Comparison of ENCODE assay signal across 1 cellular context in the genomic region with DNA sequence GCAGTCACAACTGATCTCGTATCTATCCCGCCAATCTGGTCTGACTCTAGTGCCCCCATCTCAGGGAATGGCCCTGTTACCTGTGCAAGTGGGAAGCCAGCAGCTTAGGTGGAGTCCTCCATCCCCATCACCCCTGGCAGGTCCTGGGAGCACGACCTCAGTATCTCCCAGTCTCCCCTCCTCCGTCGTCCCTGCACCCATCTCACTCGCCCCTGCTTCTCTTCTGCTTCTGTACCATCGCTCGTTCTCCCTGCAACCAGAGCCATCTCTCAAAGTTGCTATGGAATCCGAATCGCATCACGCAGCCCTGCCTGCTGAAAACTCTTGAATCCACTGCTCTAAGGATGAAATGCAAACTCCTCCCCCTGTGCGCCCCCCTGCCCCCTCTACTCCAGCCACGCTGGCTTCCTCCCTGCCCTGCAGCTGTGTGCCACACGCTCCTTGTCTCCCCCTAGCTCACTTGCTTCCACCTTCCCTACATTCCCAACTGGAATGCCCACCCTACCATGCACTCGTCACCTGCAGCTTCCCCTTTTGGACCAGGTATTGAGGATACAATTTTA.
TF ChIP-seq lines count a peak whose summit lies in the region.

No MANE protein-coding gene starts in this region.

TF ChIP-seq in HepG2, 621 proteins besides CTCF, POLR2A, EP300 and RAD21 (continued from another document):
- peak; percentile 96 for TF ChIP-seq RBM22 (optimal IDR thresholded peaks at IDR 0.05; ENCODE audit: low read length)
- TF ChIP-seq ZNF430 (CRISPR knock-in tag; IDR thresholded peaks at IDR 0.05) = 0 out of 2 replicates have a peak, but pooled peaks have one; percentile 38
- TF ChIP-seq, protein P1, sequence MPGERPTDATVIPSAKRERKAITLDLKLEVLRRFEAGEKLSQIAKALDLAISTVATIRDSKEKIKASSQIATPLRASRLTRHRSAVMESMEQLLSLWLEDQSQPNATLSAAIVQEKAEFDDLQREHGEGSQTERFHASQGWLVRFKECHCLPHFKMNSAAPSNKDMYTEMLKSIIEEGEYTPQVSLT (CRISPR knock-in tag; IDR thresholded peaks at IDR 0.05; ENCODE audit: borderline replicate concordance, low read depth) = no peak
- no peak for TF ChIP-seq ZNF383 (CRISPR knock-in tag; IDR thresholded peaks at IDR 0.05; ENCODE audit: borderline replicate concordance)
- no peak for TF ChIP-seq MXD4 (CRISPR knock-in tag; IDR thresholded peaks at IDR 0.05)
- TF ChIP-seq ZSCAN25 (CRISPR knock-in tag; IDR thresholded peaks at IDR 0.05) = peak; percentile 85
- TF ChIP-seq AGO2 (optimal IDR thresholded peaks at IDR 0.05; ENCODE audit: low read depth, low read length) = peak; percentile 74
- no peak for TF ChIP-seq NFATC3 (CRISPR knock-in tag; IDR thresholded peaks at IDR 0.05)
- TF ChIP-seq, protein P2, sequence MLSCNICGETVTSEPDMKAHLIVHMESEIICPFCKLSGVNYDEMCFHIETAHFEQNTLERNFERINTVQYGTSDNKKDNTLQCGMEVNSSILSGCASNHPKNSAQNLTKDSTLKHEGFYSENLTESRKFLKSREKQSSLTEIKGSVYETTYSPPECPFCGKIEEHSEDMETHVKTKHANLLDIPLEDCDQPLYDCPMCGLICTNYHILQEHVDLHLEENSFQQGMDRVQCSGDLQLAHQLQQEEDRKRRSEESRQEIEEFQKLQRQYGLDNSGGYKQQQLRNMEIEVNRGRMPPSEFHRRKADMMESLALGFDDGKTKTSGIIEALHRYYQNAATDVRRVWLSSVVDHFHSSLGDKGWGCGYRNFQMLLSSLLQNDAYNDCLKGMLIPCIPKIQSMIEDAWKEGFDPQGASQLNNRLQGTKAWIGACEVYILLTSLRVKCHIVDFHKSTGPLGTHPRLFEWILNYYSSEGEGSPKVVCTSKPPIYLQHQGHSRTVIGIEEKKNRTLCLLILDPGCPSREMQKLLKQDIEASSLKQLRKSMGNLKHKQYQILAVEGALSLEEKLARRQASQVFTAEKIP (CRISPR knock-in tag; IDR thresholded peaks at IDR 0.05; ENCODE audit: borderline replicate concordance) = no peak
- TF ChIP-seq, protein P3, sequence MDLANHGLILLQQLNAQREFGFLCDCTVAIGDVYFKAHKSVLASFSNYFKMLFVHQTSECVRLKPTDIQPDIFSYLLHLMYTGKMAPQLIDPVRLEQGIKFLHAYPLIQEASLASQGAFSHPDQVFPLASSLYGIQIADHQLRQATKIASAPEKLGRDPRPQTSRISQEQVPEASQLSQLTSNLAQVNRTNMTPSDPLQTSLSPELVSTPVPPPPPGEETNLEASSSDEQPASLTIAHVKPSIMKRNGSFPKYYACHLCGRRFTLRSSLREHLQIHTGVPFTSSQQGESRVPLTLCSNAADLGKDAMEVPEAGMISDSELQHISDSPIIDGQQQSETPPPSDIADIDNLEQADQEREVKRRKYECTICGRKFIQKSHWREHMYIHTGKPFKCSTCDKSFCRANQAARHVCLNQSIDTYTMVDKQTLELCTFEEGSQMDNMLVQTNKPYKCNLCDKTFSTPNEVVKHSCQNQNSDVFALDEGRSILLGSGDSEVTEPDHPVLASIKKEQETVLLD (CRISPR knock-in tag; IDR thresholded peaks at IDR 0.05; ENCODE audit: low read depth) = 0 out of 2 replicates have a peak, but pooled peaks have one; percentile 3
- 0 out of 2 replicates have a peak, but pooled peaks have one; percentile 38 for TF ChIP-seq AKAP8 (CRISPR knock-in tag; IDR thresholded peaks at IDR 0.05)
- peak; percentile 3 for TF ChIP-seq ZNF263 (CRISPR knock-in tag; IDR thresholded peaks at IDR 0.05)
- TF ChIP-seq ZBTB7A (CRISPR knock-in tag; IDR thresholded peaks at IDR 0.05) = 0 out of 2 replicates have a peak, but pooled peaks have one; percentile 38
- TF ChIP-seq HDAC1 (CRISPR knock-in tag; IDR thresholded peaks at IDR 0.05) = no peak
- no peak for TF ChIP-seq ATF7-NPFF (CRISPR knock-in tag; IDR thresholded peaks at IDR 0.05; ENCODE audit: low read depth)
- no peak for TF ChIP-seq KMT2B (CRISPR knock-in tag; IDR thresholded peaks at IDR 0.05)
- TF ChIP-seq, protein P4, sequence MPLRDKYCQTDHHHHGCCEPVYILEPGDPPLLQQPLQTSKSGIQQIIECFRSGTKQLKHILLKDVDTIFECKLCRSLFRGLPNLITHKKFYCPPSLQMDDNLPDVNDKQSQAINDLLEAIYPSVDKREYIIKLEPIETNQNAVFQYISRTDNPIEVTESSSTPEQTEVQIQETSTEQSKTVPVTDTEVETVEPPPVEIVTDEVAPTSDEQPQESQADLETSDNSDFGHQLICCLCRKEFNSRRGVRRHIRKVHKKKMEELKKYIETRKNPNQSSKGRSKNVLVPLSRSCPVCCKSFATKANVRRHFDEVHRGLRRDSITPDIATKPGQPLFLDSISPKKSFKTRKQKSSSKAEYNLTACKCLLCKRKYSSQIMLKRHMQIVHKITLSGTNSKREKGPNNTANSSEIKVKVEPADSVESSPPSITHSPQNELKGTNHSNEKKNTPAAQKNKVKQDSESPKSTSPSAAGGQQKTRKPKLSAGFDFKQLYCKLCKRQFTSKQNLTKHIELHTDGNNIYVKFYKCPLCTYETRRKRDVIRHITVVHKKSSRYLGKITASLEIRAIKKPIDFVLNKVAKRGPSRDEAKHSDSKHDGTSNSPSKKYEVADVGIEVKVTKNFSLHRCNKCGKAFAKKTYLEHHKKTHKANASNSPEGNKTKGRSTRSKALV (CRISPR knock-in tag; IDR thresholded peaks at IDR 0.05) = no peak
- TF ChIP-seq NONO (IDR thresholded peaks at IDR 0.05) = no peak
- 0 out of 2 replicates have a peak, but pooled peaks have one; percentile 8 for TF ChIP-seq NONO (CRISPR knock-in tag; conservative IDR thresholded peaks at IDR 0.05)
- TF ChIP-seq ZBTB33 (CRISPR knock-in tag; IDR thresholded peaks at IDR 0.05) = 0 out of 2 replicates have a peak, but pooled peaks have one; percentile 17
- TF ChIP-seq ZNF24 (IDR thresholded peaks at IDR 0.05) = no peak
- no peak for TF ChIP-seq THYN1 (CRISPR knock-in tag; IDR thresholded peaks at IDR 0.05; ENCODE audit: borderline replicate concordance, low read depth)
- 0 out of 2 replicates have a peak, but pooled peaks have one; percentile 23 for TF ChIP-seq ZNF562 (CRISPR knock-in tag; IDR thresholded peaks at IDR 0.05; ENCODE audit: borderline replicate concordance)
- TF ChIP-seq ZFP36 (IDR thresholded peaks at IDR 0.05; ENCODE audit: borderline replicate concordance, low read depth, low read length, partially characterized antibody) = no peak
- TF ChIP-seq ZNF432 (CRISPR knock-in tag; IDR thresholded peaks at IDR 0.05; ENCODE audit: borderline replicate concordance) = no peak
- TF ChIP-seq NCOA5 (CRISPR knock-in tag; IDR thresholded peaks at IDR 0.05) = no peak
- no peak for TF ChIP-seq NR2F2 (IDR thresholded peaks at IDR 0.05; ENCODE audit: borderline replicate concordance, low read depth)
- no peak for TF ChIP-seq ATF3 (CRISPR knock-in tag; IDR thresholded peaks at IDR 0.05)
- TF ChIP-seq ZNF343 (CRISPR knock-in tag; IDR thresholded peaks at IDR 0.05) = no peak
- 0 out of 2 replicates have a peak, but pooled peaks have one; percentile 20 for TF ChIP-seq NFKB2 (CRISPR knock-in tag; IDR thresholded peaks at IDR 0.05; ENCODE audit: borderline replicate concordance)
- no peak for TF ChIP-seq RFXAP (CRISPR knock-in tag; IDR thresholded peaks at IDR 0.05; ENCODE audit: borderline replicate concordance)
